ENCODE assay signal across 2 cellular contexts in the genomic region with DNA sequence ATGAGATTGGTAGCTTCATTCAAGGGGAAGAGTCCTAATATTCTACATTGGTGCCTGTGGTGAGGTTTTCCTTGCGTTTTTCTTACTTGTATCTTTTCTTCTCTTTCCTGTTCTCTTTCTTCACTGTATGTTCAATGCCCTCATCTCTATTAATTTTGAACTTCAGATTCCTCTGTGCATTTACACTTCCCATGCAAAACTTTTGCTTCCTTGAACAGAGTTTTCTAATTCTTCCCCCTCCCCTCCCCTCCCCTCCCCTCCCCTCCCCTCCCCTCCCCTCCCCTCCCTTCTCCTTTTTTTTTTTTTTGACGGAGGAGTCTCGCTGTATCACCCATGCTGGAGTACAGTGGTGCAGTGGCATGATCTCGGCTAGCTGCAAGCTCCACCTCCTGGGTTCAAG.
A peak's percentile ranks its signal among the peaks of the same experiment; 100 is the strongest.
TF ChIP-seq lines count a peak whose summit lies in the region.

No MANE protein-coding gene starts in this region.

TF ChIP-seq in GM23338, 12 proteins besides CTCF, POLR2A, EP300 and RAD21 (continues in another document):
- TF ChIP-seq, protein P1, sequence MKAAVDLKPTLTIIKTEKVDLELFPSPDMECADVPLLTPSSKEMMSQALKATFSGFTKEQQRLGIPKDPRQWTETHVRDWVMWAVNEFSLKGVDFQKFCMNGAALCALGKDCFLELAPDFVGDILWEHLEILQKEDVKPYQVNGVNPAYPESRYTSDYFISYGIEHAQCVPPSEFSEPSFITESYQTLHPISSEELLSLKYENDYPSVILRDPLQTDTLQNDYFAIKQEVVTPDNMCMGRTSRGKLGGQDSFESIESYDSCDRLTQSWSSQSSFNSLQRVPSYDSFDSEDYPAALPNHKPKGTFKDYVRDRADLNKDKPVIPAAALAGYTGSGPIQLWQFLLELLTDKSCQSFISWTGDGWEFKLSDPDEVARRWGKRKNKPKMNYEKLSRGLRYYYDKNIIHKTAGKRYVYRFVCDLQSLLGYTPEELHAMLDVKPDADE (IDR thresholded peaks at IDR 0.05) = no peak
- TF ChIP-seq CREB1 (CRISPR knock-in tag; IDR thresholded peaks at IDR 0.05; ENCODE audit: low read depth) (no peak), JUNB (IDR thresholded peaks at IDR 0.05; ENCODE audit: unreplicated experiment) (no peak), EZH2phosphoT487 (IDR thresholded peaks at IDR 0.05; ENCODE audit: unreplicated experiment) (no peak), ZNF114 (CRISPR knock-in tag; IDR thresholded peaks at IDR 0.05) (no peak), NANOG (IDR thresholded peaks at IDR 0.05; ENCODE audit: borderline replicate concordance) (no peak), POLR2AphosphoS5 (IDR thresholded peaks at IDR 0.05; ENCODE audit: low read depth) (no peak), ZNF331 (CRISPR knock-in tag; IDR thresholded peaks at IDR 0.05; ENCODE audit: low read depth) (no peak)
- TF ChIP-seq, protein P2, sequence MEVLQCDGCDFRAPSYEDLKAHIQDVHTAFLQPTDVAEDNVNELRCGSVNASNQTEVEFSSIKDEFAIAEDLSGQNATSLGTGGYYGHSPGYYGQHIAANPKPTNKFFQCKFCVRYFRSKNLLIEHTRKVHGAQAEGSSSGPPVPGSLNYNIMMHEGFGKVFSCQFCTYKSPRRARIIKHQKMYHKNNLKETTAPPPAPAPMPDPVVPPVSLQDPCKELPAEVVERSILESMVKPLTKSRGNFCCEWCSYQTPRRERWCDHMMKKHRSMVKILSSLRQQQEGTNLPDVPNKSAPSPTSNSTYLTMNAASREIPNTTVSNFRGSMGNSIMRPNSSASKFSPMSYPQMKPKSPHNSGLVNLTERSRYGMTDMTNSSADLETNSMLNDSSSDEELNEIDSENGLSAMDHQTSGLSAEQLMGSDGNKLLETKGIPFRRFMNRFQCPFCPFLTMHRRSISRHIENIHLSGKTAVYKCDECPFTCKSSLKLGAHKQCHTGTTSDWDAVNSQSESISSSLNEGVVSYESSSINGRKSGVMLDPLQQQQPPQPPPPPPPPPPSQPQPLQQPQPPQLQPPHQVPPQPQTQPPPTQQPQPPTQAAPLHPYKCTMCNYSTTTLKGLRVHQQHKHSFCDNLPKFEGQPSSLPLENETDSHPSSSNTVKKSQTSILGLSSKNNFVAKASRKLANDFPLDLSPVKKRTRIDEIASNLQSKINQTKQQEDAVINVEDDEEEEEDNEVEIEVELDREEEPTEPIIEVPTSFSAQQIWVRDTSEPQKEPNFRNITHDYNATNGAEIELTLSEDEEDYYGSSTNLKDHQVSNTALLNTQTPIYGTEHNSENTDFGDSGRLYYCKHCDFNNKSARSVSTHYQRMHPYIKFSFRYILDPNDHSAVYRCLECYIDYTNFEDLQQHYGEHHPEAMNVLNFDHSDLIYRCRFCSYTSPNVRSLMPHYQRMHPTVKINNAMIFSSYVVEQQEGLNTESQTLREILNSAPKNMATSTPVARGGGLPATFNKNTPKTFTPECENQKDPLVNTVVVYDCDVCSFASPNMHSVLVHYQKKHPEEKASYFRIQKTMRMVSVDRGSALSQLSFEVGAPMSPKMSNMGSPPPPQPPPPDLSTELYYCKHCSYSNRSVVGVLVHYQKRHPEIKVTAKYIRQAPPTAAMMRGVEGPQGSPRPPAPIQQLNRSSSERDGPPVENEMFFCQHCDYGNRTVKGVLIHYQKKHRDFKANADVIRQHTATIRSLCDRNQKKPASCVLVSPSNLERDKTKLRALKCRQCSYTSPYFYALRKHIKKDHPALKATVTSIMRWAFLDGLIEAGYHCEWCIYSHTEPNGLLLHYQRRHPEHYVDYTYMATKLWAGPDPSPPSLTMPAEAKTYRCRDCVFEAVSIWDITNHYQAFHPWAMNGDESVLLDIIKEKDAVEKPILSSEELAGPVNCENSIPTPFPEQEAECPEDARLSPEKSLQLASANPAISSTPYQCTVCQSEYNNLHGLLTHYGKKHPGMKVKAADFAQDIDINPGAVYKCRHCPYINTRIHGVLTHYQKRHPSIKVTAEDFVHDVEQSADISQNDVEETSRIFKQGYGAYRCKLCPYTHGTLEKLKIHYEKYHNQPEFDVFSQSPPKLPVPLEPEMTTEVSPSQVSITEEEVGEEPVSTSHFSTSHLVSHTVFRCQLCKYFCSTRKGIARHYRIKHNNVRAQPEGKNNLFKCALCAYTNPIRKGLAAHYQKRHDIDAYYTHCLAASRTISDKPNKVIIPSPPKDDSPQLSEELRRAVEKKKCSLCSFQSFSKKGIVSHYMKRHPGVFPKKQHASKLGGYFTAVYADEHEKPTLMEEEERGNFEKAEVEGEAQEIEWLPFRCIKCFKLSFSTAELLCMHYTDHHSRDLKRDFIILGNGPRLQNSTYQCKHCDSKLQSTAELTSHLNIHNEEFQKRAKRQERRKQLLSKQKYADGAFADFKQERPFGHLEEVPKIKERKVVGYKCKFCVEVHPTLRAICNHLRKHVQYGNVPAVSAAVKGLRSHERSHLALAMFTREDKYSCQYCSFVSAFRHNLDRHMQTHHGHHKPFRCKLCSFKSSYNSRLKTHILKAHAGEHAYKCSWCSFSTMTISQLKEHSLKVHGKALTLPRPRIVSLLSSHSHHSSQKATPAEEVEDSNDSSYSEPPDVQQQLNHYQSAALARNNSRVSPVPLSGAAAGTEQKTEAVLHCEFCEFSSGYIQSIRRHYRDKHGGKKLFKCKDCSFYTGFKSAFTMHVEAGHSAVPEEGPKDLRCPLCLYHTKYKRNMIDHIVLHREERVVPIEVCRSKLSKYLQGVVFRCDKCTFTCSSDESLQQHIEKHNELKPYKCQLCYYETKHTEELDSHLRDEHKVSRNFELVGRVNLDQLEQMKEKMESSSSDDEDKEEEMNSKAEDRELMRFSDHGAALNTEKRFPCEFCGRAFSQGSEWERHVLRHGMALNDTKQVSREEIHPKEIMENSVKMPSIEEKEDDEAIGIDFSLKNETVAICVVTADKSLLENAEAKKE (CRISPR knock-in tag; IDR thresholded peaks at IDR 0.05) = no peak
- TF ChIP-seq, protein P3, sequence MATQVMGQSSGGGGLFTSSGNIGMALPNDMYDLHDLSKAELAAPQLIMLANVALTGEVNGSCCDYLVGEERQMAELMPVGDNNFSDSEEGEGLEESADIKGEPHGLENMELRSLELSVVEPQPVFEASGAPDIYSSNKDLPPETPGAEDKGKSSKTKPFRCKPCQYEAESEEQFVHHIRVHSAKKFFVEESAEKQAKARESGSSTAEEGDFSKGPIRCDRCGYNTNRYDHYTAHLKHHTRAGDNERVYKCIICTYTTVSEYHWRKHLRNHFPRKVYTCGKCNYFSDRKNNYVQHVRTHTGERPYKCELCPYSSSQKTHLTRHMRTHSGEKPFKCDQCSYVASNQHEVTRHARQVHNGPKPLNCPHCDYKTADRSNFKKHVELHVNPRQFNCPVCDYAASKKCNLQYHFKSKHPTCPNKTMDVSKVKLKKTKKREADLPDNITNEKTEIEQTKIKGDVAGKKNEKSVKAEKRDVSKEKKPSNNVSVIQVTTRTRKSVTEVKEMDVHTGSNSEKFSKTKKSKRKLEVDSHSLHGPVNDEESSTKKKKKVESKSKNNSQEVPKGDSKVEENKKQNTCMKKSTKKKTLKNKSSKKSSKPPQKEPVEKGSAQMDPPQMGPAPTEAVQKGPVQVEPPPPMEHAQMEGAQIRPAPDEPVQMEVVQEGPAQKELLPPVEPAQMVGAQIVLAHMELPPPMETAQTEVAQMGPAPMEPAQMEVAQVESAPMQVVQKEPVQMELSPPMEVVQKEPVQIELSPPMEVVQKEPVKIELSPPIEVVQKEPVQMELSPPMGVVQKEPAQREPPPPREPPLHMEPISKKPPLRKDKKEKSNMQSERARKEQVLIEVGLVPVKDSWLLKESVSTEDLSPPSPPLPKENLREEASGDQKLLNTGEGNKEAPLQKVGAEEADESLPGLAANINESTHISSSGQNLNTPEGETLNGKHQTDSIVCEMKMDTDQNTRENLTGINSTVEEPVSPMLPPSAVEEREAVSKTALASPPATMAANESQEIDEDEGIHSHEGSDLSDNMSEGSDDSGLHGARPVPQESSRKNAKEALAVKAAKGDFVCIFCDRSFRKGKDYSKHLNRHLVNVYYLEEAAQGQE (IDR thresholded peaks at IDR 0.05; ENCODE audit: unreplicated experiment) = no peak

TF ChIP-seq in K562, 482 proteins besides CTCF, POLR2A, EP300 and RAD21:
- no peak for TF ChIP-seq FOXK1 (CRISPR knock-in tag; IDR thresholded peaks at IDR 0.05; ENCODE audit: borderline replicate concordance)
- no peak for TF ChIP-seq SNAPC5 (CRISPR knock-in tag; IDR thresholded peaks at IDR 0.05)
- peak; percentile 51 for TF ChIP-seq PCBP1 (IDR thresholded peaks at IDR 0.05; ENCODE audit: low read depth, low read length, poor library complexity, severe bottlenecking)
- no peak for TF ChIP-seq MIER1 (IDR thresholded peaks at IDR 0.05; ENCODE audit: low read depth)
- no peak for TF ChIP-seq ZNF586 (CRISPR knock-in tag; conservative IDR thresholded peaks at IDR 0.05)
- TF ChIP-seq ZBTB2 (IDR thresholded peaks at IDR 0.05) = no peak
TF ChIP-seq in K562: peak in this region for 1.
